In genomic region chr20:43862438-43862837, GRCh38 we compare ENCODE assay signal across 26 cellular contexts.
"Had no signal": no experiment of that assay in that cellular context is flagged by ENCODE, and none has a peak within 500 bp of the region (broad histone marks: within the 10 kb centered on the region; RNA-seq: fewer than 3 reads in every experiment).

No MANE protein-coding gene starts in this region.

- DNase-seq: colonic mucosa; cortex of kidney; effector CD8-positive, alpha-beta T cell; effector memory CD8-positive, alpha-beta T cell; endodermal cell; erythroblast; esophagus squamous epithelium; foreskin fibroblast; foreskin melanocyte; gastrocnemius medialis; glutamatergic neuron; head of caudate nucleus; heart right ventricle; hippocampal formation; left cardiac atrium; left ventricle myocardium inferior; lower lobe of right lung; mesenchymal stem cell; mucosa of descending colon; naive B cell; naive thymus-derived CD8-positive, alpha-beta T cell had no signal

- H3K36me3 ChIP-seq: colonic mucosa, esophagus squamous epithelium, gastrocnemius medialis, heart right ventricle, left ventricle myocardium inferior, lower lobe of right lung had no signal

- H3K27ac ChIP-seq: colonic mucosa, epithelial cell of prostate, gastrocnemius medialis, heart right ventricle, left ventricle myocardium inferior, lower lobe of right lung had no signal

- H3K9me3 ChIP-seq: colonic mucosa, esophagus squamous epithelium, gastrocnemius medialis, heart right ventricle, left ventricle myocardium inferior, lower lobe of right lung, mucosa of descending colon had no signal

- H3K27me3 ChIP-seq: colonic mucosa, esophagus squamous epithelium, gastrocnemius medialis had no signal

- ATAC-seq: effector memory CD8-positive, alpha-beta T cell; esophagus mucosa; gastrocnemius medialis; heart right ventricle; left cardiac atrium; lower lobe of right lung; mucosa of descending colon; naive thymus-derived CD8-positive, alpha-beta T cell had no signal

- H3K4me1 ChIP-seq: colonic mucosa, gastrocnemius medialis, lower lobe of right lung had no signal

- H3K4me3 ChIP-seq: colonic mucosa, esophagus squamous epithelium, gastrocnemius medialis, heart right ventricle, left ventricle myocardium inferior, lower lobe of right lung, mucosa of descending colon had no signal

- FAIRE-seq: endometrium, islet of Langerhans, keratinocyte had no signal
